Comparison of ENCODE assay signal across 20 cellular contexts in the genomic region with DNA sequence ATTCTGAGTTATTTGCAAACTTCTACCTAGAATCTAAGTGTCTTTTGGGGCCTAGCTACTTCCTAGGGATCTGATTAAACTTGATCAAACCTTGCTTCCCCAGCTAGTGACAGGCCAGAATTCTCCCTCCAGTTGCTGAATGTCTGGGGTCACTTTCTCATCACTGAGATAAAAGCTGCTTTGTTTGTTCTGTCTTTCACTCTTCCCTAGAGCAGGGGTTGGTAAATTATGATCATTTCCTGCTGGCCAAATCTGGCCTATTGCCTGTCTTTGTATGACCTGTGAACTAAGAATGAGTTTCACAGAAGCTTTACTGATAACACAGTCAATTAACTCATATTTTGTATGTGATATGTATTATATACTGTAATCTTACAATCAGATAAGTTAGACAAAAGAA.
"Had no signal": no experiment of that assay in that cellular context is flagged by ENCODE, and none has a peak within 500 bp of the region (broad histone marks: within the 10 kb centered on the region; RNA-seq: fewer than 3 reads in every experiment).

No MANE protein-coding gene starts in this region.

- H3K4me3 Mint-ChIP-seq: activated CD4-positive, alpha-beta memory T cell treated with anti-CD3 and anti-CD28 coated beads for 36 hours; activated CD8-positive, alpha-beta memory T cell treated with anti-CD3 and anti-CD28 coated beads, Interleukin-2, amount 10 ng/mL, durations not matched to agents 7 days and 5 days; activated naive CD4-positive, alpha-beta T cell treated with anti-CD3 and anti-CD28 coated beads, Interleukin-2, amount 50 U/mL, for 24 hours; activated T-cell treated with anti-CD3 and anti-CD28 coated beads, Interleukin-2, amount 50 U/mL, for 24 hours; naive thymus-derived CD4-positive, alpha-beta T cell; stimulated activated naive B cell treated with anti-CD40 and anti-IgM and Interleukin-4, amounts not matched to agents 10 μg/mL and 1 μg/mL and 100 μg/mL, for 72 hours; T-helper 17 cell had no signal

- H3K4me3 ChIP-seq: adrenal gland, lower lobe of right lung, right atrium auricular region, thyroid gland, uterus had no signal

- H3K27ac ChIP-seq: adrenal gland, foreskin keratinocyte, lower lobe of right lung, right atrium auricular region, thyroid gland, uterus, WERI-Rb-1 had no signal

- H3K4me1 Mint-ChIP-seq: activated CD8-positive, alpha-beta memory T cell treated with anti-CD3 and anti-CD28 coated beads, Interleukin-2, amount 10 ng/mL, durations not matched to agents 7 days and 5 days; activated naive CD4-positive, alpha-beta T cell treated with anti-CD3 and anti-CD28 coated beads, Interleukin-2, amount 50 U/mL, for 24 hours; naive thymus-derived CD4-positive, alpha-beta T cell; stimulated activated naive B cell treated with anti-CD40 and anti-IgM and Interleukin-4, amounts not matched to agents 10 μg/mL and 1 μg/mL and 100 μg/mL, for 72 hours; T-helper 17 cell had no signal

- ATAC-seq: activated CD8-positive, alpha-beta memory T cell treated with anti-CD3 and anti-CD28 coated beads, Interleukin-2, amount 10 ng/mL, durations not matched to agents 7 days and 5 days; foreskin keratinocyte; lower lobe of right lung; naive thymus-derived CD4-positive, alpha-beta T cell; stimulated activated naive B cell treated with anti-CD40 and anti-IgM and Interleukin-4, amounts not matched to agents 10 μg/mL and 1 μg/mL and 100 μg/mL, for 72 hours; T-helper 17 cell had no signal

- H3K36me3 ChIP-seq: adrenal gland, lower lobe of right lung, right atrium auricular region, thyroid gland, uterus, WERI-Rb-1 had no signal

- H3K9me3 Mint-ChIP-seq: activated CD4-positive, alpha-beta memory T cell treated with anti-CD3 and anti-CD28 coated beads for 36 hours; activated naive CD4-positive, alpha-beta T cell treated with anti-CD3 and anti-CD28 coated beads, Interleukin-2, amount 50 U/mL, for 24 hours; activated T-cell treated with anti-CD3 and anti-CD28 coated beads, Interleukin-2, amount 50 U/mL, for 24 hours; stimulated activated naive B cell treated with anti-CD40 and anti-IgM and Interleukin-4, amounts not matched to agents 10 μg/mL and 1 μg/mL and 100 μg/mL, for 72 hours had no signal

- H3K36me3 Mint-ChIP-seq: activated CD4-positive, alpha-beta memory T cell treated with anti-CD3 and anti-CD28 coated beads for 36 hours; activated CD8-positive, alpha-beta memory T cell treated with anti-CD3 and anti-CD28 coated beads, Interleukin-2, amount 10 ng/mL, durations not matched to agents 7 days and 5 days; activated naive CD4-positive, alpha-beta T cell treated with anti-CD3 and anti-CD28 coated beads, Interleukin-2, amount 50 U/mL, for 24 hours; naive thymus-derived CD4-positive, alpha-beta T cell; stimulated activated naive B cell treated with anti-CD40 and anti-IgM and Interleukin-4, amounts not matched to agents 10 μg/mL and 1 μg/mL and 100 μg/mL, for 72 hours had no signal

- H3K4me1 ChIP-seq: adrenal gland, lower lobe of right lung, right atrium auricular region, thyroid gland, uterus had no signal

- DNase-seq: activated CD4-positive, alpha-beta memory T cell treated with anti-CD3 and anti-CD28 coated beads for 36 hours; activated CD8-positive, alpha-beta memory T cell treated with anti-CD3 and anti-CD28 coated beads, Interleukin-2, amount 10 ng/mL, durations not matched to agents 7 days and 5 days; activated effector memory CD4-positive, alpha-beta T cell treated with Interleukin-2 at 50 U/mL for 16 hours; activated T-cell treated with anti-CD3 and anti-CD28 coated beads, Interleukin-2, amount 50 U/mL, for 24 hours; adrenal gland; caudate nucleus; effector CD8-positive, alpha-beta T cell; foreskin keratinocyte; lower lobe of right lung; naive thymus-derived CD4-positive, alpha-beta T cell; nucleus accumbens; stimulated activated CD4-positive, alpha-beta T cell treated with anti-CD3 and anti-CD28 coated beads, Interleukin-15, amount 100 ng/mL, for 24 hours; stimulated activated CD4-positive, alpha-beta T cell treated with anti-CD3 and anti-CD28 coated beads, Interleukin-4, amount 100 ng/mL, for 1 hour; stimulated activated naive B cell treated with anti-CD40 and anti-IgM and Interleukin-4, amounts not matched to agents 10 μg/mL and 1 μg/mL and 100 μg/mL, for 72 hours; T-helper 17 cell; thyroid gland; uterus; WERI-Rb-1 had no signal

- H3K27ac Mint-ChIP-seq: activated CD4-positive, alpha-beta memory T cell treated with anti-CD3 and anti-CD28 coated beads for 36 hours; activated CD8-positive, alpha-beta memory T cell treated with anti-CD3 and anti-CD28 coated beads, Interleukin-2, amount 10 ng/mL, durations not matched to agents 7 days and 5 days; activated naive CD4-positive, alpha-beta T cell treated with anti-CD3 and anti-CD28 coated beads, Interleukin-2, amount 50 U/mL, for 24 hours; activated T-cell treated with anti-CD3 and anti-CD28 coated beads, Interleukin-2, amount 50 U/mL, for 24 hours; naive thymus-derived CD4-positive, alpha-beta T cell; stimulated activated naive B cell treated with anti-CD40 and anti-IgM and Interleukin-4, amounts not matched to agents 10 μg/mL and 1 μg/mL and 100 μg/mL, for 72 hours; T-helper 17 cell had no signal

- H3K9me3 ChIP-seq: adrenal gland, lower lobe of right lung, right atrium auricular region, thyroid gland, uterus had no signal

- H3K27me3 ChIP-seq: adrenal gland, foreskin keratinocyte, right atrium auricular region, thyroid gland, uterus had no signal

- H3K27me3 Mint-ChIP-seq: activated CD4-positive, alpha-beta memory T cell treated with anti-CD3 and anti-CD28 coated beads for 36 hours; activated CD8-positive, alpha-beta memory T cell treated with anti-CD3 and anti-CD28 coated beads, Interleukin-2, amount 10 ng/mL, durations not matched to agents 7 days and 5 days; activated naive CD4-positive, alpha-beta T cell treated with anti-CD3 and anti-CD28 coated beads, Interleukin-2, amount 50 U/mL, for 24 hours; naive thymus-derived CD4-positive, alpha-beta T cell; T-helper 17 cell had no signal
